ENCODE assay signal across 1 cellular context in genomic region chr2:71604709-71605085, GRCh38.
TF ChIP-seq lines count a peak whose summit lies in the region.

No MANE protein-coding gene starts in this region.

TF ChIP-seq in H1, 55 proteins besides CTCF, POLR2A, EP300 and RAD21:
- TF ChIP-seq, protein P1, sequence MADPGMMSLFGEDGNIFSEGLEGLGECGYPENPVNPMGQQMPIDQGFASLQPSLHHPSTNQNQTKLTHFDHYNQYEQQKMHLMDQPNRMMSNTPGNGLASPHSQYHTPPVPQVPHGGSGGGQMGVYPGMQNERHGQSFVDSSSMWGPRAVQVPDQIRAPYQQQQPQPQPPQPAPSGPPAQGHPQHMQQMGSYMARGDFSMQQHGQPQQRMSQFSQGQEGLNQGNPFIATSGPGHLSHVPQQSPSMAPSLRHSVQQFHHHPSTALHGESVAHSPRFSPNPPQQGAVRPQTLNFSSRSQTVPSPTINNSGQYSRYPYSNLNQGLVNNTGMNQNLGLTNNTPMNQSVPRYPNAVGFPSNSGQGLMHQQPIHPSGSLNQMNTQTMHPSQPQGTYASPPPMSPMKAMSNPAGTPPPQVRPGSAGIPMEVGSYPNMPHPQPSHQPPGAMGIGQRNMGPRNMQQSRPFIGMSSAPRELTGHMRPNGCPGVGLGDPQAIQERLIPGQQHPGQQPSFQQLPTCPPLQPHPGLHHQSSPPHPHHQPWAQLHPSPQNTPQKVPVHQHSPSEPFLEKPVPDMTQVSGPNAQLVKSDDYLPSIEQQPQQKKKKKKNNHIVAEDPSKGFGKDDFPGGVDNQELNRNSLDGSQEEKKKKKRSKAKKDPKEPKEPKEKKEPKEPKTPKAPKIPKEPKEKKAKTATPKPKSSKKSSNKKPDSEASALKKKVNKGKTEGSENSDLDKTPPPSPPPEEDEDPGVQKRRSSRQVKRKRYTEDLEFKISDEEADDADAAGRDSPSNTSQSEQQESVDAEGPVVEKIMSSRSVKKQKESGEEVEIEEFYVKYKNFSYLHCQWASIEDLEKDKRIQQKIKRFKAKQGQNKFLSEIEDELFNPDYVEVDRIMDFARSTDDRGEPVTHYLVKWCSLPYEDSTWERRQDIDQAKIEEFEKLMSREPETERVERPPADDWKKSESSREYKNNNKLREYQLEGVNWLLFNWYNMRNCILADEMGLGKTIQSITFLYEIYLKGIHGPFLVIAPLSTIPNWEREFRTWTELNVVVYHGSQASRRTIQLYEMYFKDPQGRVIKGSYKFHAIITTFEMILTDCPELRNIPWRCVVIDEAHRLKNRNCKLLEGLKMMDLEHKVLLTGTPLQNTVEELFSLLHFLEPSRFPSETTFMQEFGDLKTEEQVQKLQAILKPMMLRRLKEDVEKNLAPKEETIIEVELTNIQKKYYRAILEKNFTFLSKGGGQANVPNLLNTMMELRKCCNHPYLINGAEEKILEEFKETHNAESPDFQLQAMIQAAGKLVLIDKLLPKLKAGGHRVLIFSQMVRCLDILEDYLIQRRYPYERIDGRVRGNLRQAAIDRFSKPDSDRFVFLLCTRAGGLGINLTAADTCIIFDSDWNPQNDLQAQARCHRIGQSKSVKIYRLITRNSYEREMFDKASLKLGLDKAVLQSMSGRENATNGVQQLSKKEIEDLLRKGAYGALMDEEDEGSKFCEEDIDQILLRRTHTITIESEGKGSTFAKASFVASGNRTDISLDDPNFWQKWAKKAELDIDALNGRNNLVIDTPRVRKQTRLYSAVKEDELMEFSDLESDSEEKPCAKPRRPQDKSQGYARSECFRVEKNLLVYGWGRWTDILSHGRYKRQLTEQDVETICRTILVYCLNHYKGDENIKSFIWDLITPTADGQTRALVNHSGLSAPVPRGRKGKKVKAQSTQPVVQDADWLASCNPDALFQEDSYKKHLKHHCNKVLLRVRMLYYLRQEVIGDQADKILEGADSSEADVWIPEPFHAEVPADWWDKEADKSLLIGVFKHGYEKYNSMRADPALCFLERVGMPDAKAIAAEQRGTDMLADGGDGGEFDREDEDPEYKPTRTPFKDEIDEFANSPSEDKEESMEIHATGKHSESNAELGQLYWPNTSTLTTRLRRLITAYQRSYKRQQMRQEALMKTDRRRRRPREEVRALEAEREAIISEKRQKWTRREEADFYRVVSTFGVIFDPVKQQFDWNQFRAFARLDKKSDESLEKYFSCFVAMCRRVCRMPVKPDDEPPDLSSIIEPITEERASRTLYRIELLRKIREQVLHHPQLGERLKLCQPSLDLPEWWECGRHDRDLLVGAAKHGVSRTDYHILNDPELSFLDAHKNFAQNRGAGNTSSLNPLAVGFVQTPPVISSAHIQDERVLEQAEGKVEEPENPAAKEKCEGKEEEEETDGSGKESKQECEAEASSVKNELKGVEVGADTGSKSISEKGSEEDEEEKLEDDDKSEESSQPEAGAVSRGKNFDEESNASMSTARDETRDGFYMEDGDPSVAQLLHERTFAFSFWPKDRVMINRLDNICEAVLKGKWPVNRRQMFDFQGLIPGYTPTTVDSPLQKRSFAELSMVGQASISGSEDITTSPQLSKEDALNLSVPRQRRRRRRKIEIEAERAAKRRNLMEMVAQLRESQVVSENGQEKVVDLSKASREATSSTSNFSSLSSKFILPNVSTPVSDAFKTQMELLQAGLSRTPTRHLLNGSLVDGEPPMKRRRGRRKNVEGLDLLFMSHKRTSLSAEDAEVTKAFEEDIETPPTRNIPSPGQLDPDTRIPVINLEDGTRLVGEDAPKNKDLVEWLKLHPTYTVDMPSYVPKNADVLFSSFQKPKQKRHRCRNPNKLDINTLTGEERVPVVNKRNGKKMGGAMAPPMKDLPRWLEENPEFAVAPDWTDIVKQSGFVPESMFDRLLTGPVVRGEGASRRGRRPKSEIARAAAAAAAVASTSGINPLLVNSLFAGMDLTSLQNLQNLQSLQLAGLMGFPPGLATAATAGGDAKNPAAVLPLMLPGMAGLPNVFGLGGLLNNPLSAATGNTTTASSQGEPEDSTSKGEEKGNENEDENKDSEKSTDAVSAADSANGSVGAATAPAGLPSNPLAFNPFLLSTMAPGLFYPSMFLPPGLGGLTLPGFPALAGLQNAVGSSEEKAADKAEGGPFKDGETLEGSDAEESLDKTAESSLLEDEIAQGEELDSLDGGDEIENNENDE (IDR thresholded peaks at IDR 0.05; ENCODE audit: insufficient replicate concordance, low read length): no peak
- TF ChIP-seq POLR2AphosphoS5 (IDR thresholded peaks at IDR 0.05; ENCODE audit: low read depth, low read length): no peak
- TF ChIP-seq EGR1 (IDR thresholded peaks at IDR 0.05; ENCODE audit: borderline replicate concordance, low read depth, low read length): no peak
- TF ChIP-seq BACH1 (IDR thresholded peaks at IDR 0.05; ENCODE audit: low read length): no peak
- TF ChIP-seq YY1 (IDR thresholded peaks at IDR 0.05; ENCODE audit: low read depth, low read length): no peak
